In genomic region chr1:107250169-107250568, GRCh38 we compare ENCODE assay signal across 1 cellular context.
TF ChIP-seq lines count a peak whose summit lies in the region.

No MANE protein-coding gene starts in this region.

TF ChIP-seq in GM23338, 12 proteins besides CTCF, POLR2A, EP300 and RAD21 (continued from another document):
- TF ChIP-seq ZNF462 (CRISPR knock-in tag; IDR thresholded peaks at IDR 0.05) (peak; percentile 69), EZH2 (IDR thresholded peaks at IDR 0.05; ENCODE audit: low read depth, unreplicated experiment) (no peak)
